8 cellular contexts compared by ENCODE assay signal in genomic region chr2:178449700-178450573, GRCh38. TPM values are rescaled to one million over a fixed set of nuclear protein-coding genes. Genes with fewer than 3 reads are reported as not detected.
DNase-seq lines count a peak whose midpoint lies in the region; ATAC-seq, FAIRE-seq and TF ChIP-seq lines count a peak whose summit lies in the region.

No MANE protein-coding gene starts in this region.

- CTCF ChIA-PET in PC-9 (lab: Charles Lee), result interaction anchor here (0.6 kb wide), 2 partner anchors 25 to 154 kb away, joined by 3 to 5 read pairs; no protein-coding TSS in a partner anchor
- CTCF ChIA-PET in endothelial cell of umbilical vein (lab: Charles Lee), result interaction anchor here (0.8 to 1.7 kb wide), 3 partner anchors 18 to 442 kb away, joined by 3 to 22 read pairs (median 3); no protein-coding TSS in a partner anchor

- H3K4me3 ChIP-seq in PC-9 (peak overlapping the region; percentile 78), endothelial cell of umbilical vein (replicated peaks in 1 of 3; ENCODE audit: insufficient read depth in 1 of 3, low read depth in 1 of 3, low read length in 3 of 3) (peak overlapping the region; percentile 65 to 94 (median 75)), neural progenitor cell (peak overlapping the region; percentile 81)

- no peaks in the 10 kb centered on the region for H3K9me1 ChIP-seq in endothelial cell of umbilical vein (replicated peaks; ENCODE audit: control insufficient read depth, extremely low read depth, insufficient read depth, low read length)

- no peaks in the 10 kb centered on the region for H3K9me3 Mint-ChIP-seq in neural progenitor cell

- H3K4me1 ChIP-seq in PC-9 (replicated peaks; ENCODE audit: insufficient read depth) (peaks cover 22% of the 10 kb centered on the region), endothelial cell of umbilical vein (ENCODE audit: control insufficient read depth, extremely low read depth, insufficient read depth, low read length) (peaks cover 15% of the 10 kb centered on the region), neural progenitor cell (peaks cover 19% of the 10 kb centered on the region)

- peak overlapping the region; percentile 91 for H3K4me2 ChIP-seq in PC-9
- H3K4me2 ChIP-seq in endothelial cell of umbilical vein (ENCODE audit: insufficient read depth, low read length), result peak overlapping the region; percentile 78
- H3K4me2 ChIP-seq in neural progenitor cell, result peak overlapping the region; percentile 96

- TF ChIP-seq POLR2A in endothelial cell of umbilical vein (IDR thresholded peaks at IDR 0.05; ENCODE audit: low read depth, low read length), result no peak

- peak overlapping the region; percentile 93 for H3K27ac ChIP-seq in PC-9
- peak overlapping the region; percentile 91 for H3K27ac ChIP-seq in endothelial cell of umbilical vein (ENCODE audit: insufficient read depth, low read depth, low read length)
- peak overlapping the region; percentile 99 for H3K27ac ChIP-seq in neural progenitor cell

- dilution Hi-C loops in endothelial cell of umbilical vein (cut with MboI; ENCODE audit: extremely low pct_ligation_motif_present, low sequenced_read_pairs), result loop anchor here (25.0 kb wide), 1 partner anchor 313 kb away; no protein-coding TSS in a partner anchor

- POLR2A ChIA-PET in PC-9 (lab: Charles Lee; ENCODE audit: unreplicated experiment), result interaction anchor here (0.6 kb wide), 2 partner anchors 36 to 667 kb away, joined by 3 to 5 read pairs; no protein-coding TSS in a partner anchor
- POLR2A ChIA-PET in endothelial cell of umbilical vein (lab: Charles Lee), result no interaction called here

- H3K79me2 ChIP-seq in PC-9 (ENCODE audit: low read depth), result peaks cover 37% of the 10 kb centered on the region
- H3K79me2 ChIP-seq in endothelial cell of umbilical vein (ENCODE audit: control insufficient read depth, insufficient read depth, low read length), result peaks cover 23% of the 10 kb centered on the region
- H3K79me2 ChIP-seq in neural progenitor cell (ENCODE audit: low read depth), result peaks cover 47% of the 10 kb centered on the region

- H2AFZ ChIP-seq in PC-9 (peak overlapping the region; percentile 83), endothelial cell of umbilical vein (ENCODE audit: low read depth, low read length) (peak overlapping the region; percentile 77), neural progenitor cell (replicated peaks) (peak overlapping the region; percentile 27)

- BruUV-seq in PC-9 (replicated peaks; lab: Mats Ljungman, UMichigan), result TSS peak; percentile 56
- TSS peak; percentile 39 for BruUV-seq in endothelial cell of umbilical vein (replicated peaks; lab: Mats Ljungman, UMichigan)

- H3K4me3 Mint-ChIP-seq in neural progenitor cell, result peak overlapping the region; percentile 89

- H3K27me3 Mint-ChIP-seq in neural progenitor cell (ENCODE audit: insufficient read depth, low read depth), result no peaks in the 10 kb centered on the region

- H3K36me3 Mint-ChIP-seq in neural progenitor cell, result peaks cover 19% of the 10 kb centered on the region

- peaks cover 40% of the 10 kb centered on the region for H3K36me3 ChIP-seq in PC-9 (ENCODE audit: low read depth)
- peaks cover 4 to 15% of the 10 kb centered on the region in 2 experiments for H3K36me3 ChIP-seq in endothelial cell of umbilical vein (ENCODE audit: control insufficient read depth in 2 of 2, extremely low read depth in 1 of 2, insufficient read depth in 2 of 2, low read length in 2 of 2)
- peaks cover 18% of the 10 kb centered on the region for H3K36me3 ChIP-seq in neural progenitor cell

- H3K9me3 ChIP-seq in PC-9 (ENCODE audit: insufficient read depth, low read depth) (no peaks in the 10 kb centered on the region), endothelial cell of umbilical vein (replicated peaks; ENCODE audit: control insufficient read depth, insufficient read depth, low read length) (no peaks in the 10 kb centered on the region), neural progenitor cell (ENCODE audit: low read depth) (no peaks in the 10 kb centered on the region)

- H3K27ac Mint-ChIP-seq in neural progenitor cell, result no peak overlapping the region

- TF ChIP-seq CTCF in PC-9 (conservative IDR thresholded peaks at IDR 0.05) (no peak), endothelial cell of umbilical vein (IDR thresholded peaks at IDR 0.05; ENCODE audit: extremely low read depth in 1 of 2, insufficient read depth in 1 of 2, low read depth in 1 of 2, low read length in 2 of 2) (no peak), neural progenitor cell (IDR thresholded peaks at IDR 0.05) (no peak)

- peaks cover 27% of the 10 kb centered on the region for H3K4me1 Mint-ChIP-seq in neural progenitor cell

- FAIRE-seq in endothelial cell of umbilical vein (lab: Jason Lieb, UNC), result no peak

- no peaks in the 10 kb centered on the region for H3K9me2 ChIP-seq in PC-9 (ENCODE audit: insufficient read depth)

- ATAC-seq in GM18508 (IDR thresholded peaks at IDR 0.05; ENCODE audit: insufficient read depth, unreplicated experiment) (peak; percentile 32), HG02938 (IDR thresholded peaks at IDR 0.05; ENCODE audit: unreplicated experiment) (peak; percentile 47)

- H3F3A ChIP-seq in PC-9 (ENCODE audit: insufficient read depth, low read depth) (peaks cover 27% of the 10 kb centered on the region), neural progenitor cell (ENCODE audit: low read depth) (peaks cover 35% of the 10 kb centered on the region)

- H3K27me3 ChIP-seq in PC-9 (ENCODE audit: insufficient read depth, low read depth) (no peaks in the 10 kb centered on the region), endothelial cell of umbilical vein (ENCODE audit: control insufficient read depth in 2 of 2, insufficient read depth in 2 of 2, low read length in 2 of 2) (no peaks in the 10 kb centered on the region), neural progenitor cell (no peaks in the 10 kb centered on the region)

- H3K9ac ChIP-seq in endothelial cell of umbilical vein (replicated peaks; ENCODE audit: extremely low read depth, insufficient read depth, low read length) (peak overlapping the region; percentile 97), neural progenitor cell (peak overlapping the region; percentile 83)

- intact Hi-C loops in PC-9 (cut with micrococcal nuclease; ENCODE audit: unreplicated experiment) (loop anchor here (1.0 kb wide), 1 partner anchor 73 kb away; no protein-coding TSS in a partner anchor), endothelial cell of umbilical vein (cut with micrococcal nuclease) (loop anchor here (2.0 kb wide), 1 partner anchor 73 kb away; no protein-coding TSS in a partner anchor)

- DNase-seq in AG08396 (ENCODE audit: low spot score) (peak; percentile 11), PC-9 (peak in 1 of 2 experiments; percentile 54), endothelial cell of umbilical vein (ENCODE audit: low read depth, low spot score) (peak; percentile 10), neural progenitor cell (ENCODE audit: low spot score) (peak; percentile 21), cerebellar cortex (ENCODE audit: low spot score) (no peak), NCI-H526 treated with DMSO at 0.1 percent for 48 hours (lab: John Stamatoyannopoulos, UW) (no peak)

- peaks cover 19% of the 10 kb centered on the region for H4K20me1 ChIP-seq in PC-9 (ENCODE audit: insufficient read depth)
- no peaks in the 10 kb centered on the region for H4K20me1 ChIP-seq in endothelial cell of umbilical vein (replicated peaks; ENCODE audit: control insufficient read depth, extremely low read depth, insufficient read depth, low read length)
- H4K20me1 ChIP-seq in neural progenitor cell (ENCODE audit: low read depth), result peaks cover 30% of the 10 kb centered on the region

RNA-seq across cellular contexts. Expression of gene PRKRA, which starts 1.0 kb away (rescaled TPM):
- total RNA-seq in PC-9 (2021) (87.0 and 93.3 TPM in 2 replicates), endothelial cell of umbilical vein (42.4 and 46.6 TPM in 2 replicates), neural progenitor cell (ENCODE audit: low replicate concordance) (120 and 135 TPM in 2 replicates)
- 25.8 and 31.0 TPM in 2 replicates for polyA plus RNA-seq in endothelial cell of umbilical vein
- 29.8 and 34.6 TPM in 2 replicates for polyA plus RNA-seq in endothelial cell of umbilical vein (2011; cell fraction: cytosol; rRNA removed)
- polyA plus RNA-seq in endothelial cell of umbilical vein (2011; cell fraction: nucleus; rRNA removed), result 45.7 and 47.9 TPM in 2 replicates
- 32.8 and 38.2 TPM in 2 replicates for polyA plus RNA-seq in endothelial cell of umbilical vein (2012)
- 30.4 and 39.6 TPM in 2 replicates for polyA minus RNA-seq in endothelial cell of umbilical vein
- 16.0 TPM for polyA minus RNA-seq in endothelial cell of umbilical vein (2011; cell fraction: cytosol; rRNA and poly(A)+ RNA removed)
- polyA minus RNA-seq in endothelial cell of umbilical vein (2011; cell fraction: nucleus; rRNA and poly(A)+ RNA removed), result 67.9 and 68.7 TPM in 2 replicates

RNA-seq across cellular contexts. Expression of gene PJVK, which starts 1.2 kb away (rescaled TPM):
- total RNA-seq in PC-9 (2021) (14.6 and 16.9 TPM in 2 replicates), endothelial cell of umbilical vein (1.4 and 1.8 TPM in 2 replicates), neural progenitor cell (ENCODE audit: low replicate concordance) (3.0 and 4.4 TPM in 2 replicates)
- polyA plus RNA-seq in endothelial cell of umbilical vein, result 1.3 TPM in 2 replicates
- 0.36 and 0.61 TPM in 2 replicates for polyA plus RNA-seq in endothelial cell of umbilical vein (2011; cell fraction: cytosol; rRNA removed)
- polyA plus RNA-seq in endothelial cell of umbilical vein (2011; cell fraction: nucleus; rRNA removed), result 9.7 and 13.0 TPM in 2 replicates
- polyA plus RNA-seq in endothelial cell of umbilical vein (2012), result 1.1 and 1.3 TPM in 2 replicates
- polyA minus RNA-seq in endothelial cell of umbilical vein, result 2.5 and 2.6 TPM in 2 replicates
- not detected for polyA minus RNA-seq in endothelial cell of umbilical vein (2011; cell fraction: cytosol; rRNA and poly(A)+ RNA removed)
- polyA minus RNA-seq in endothelial cell of umbilical vein (2011; cell fraction: nucleus; rRNA and poly(A)+ RNA removed), result 3.0 and 3.9 TPM in 2 replicates

RNA-seq across cellular contexts. Expression of gene FKBP7, which starts 28.5 kb away (rescaled TPM):
- 3.8 and 6.1 TPM in 2 replicates for total RNA-seq in PC-9 (2021)
- 18.3 and 20.5 TPM in 2 replicates for total RNA-seq in endothelial cell of umbilical vein
- polyA plus RNA-seq in endothelial cell of umbilical vein, result 9.4 and 11.2 TPM in 2 replicates
- 23.1 and 23.8 TPM in 2 replicates for polyA plus RNA-seq in endothelial cell of umbilical vein (2011; cell fraction: cytosol; rRNA removed)
- 8.7 and 10.0 TPM in 2 replicates for polyA plus RNA-seq in endothelial cell of umbilical vein (2011; cell fraction: nucleus; rRNA removed)
- 30.3 and 33.7 TPM in 2 replicates for polyA plus RNA-seq in endothelial cell of umbilical vein (2012)
- polyA minus RNA-seq in endothelial cell of umbilical vein, result 5.9 and 9.9 TPM in 2 replicates
- polyA minus RNA-seq in endothelial cell of umbilical vein (2011; cell fraction: cytosol; rRNA and poly(A)+ RNA removed), result not detected
- 3.7 and 4.2 TPM in 2 replicates for polyA minus RNA-seq in endothelial cell of umbilical vein (2011; cell fraction: nucleus; rRNA and poly(A)+ RNA removed)
- total RNA-seq in neural progenitor cell (ENCODE audit: low replicate concordance), result 28.1 and 47.0 TPM in 2 replicates

RNA-seq across cellular contexts. Expression of gene PLEKHA3, which starts 30.3 kb away (rescaled TPM):
- total RNA-seq in PC-9 (2021) (35.7 and 50.3 TPM in 2 replicates), endothelial cell of umbilical vein (24.6 and 26.6 TPM in 2 replicates), neural progenitor cell (ENCODE audit: low replicate concordance) (5.9 and 26.2 TPM in 2 replicates)
- polyA plus RNA-seq in endothelial cell of umbilical vein, result 2.7 and 4.1 TPM in 2 replicates
- 8.2 and 9.5 TPM in 2 replicates for polyA plus RNA-seq in endothelial cell of umbilical vein (2011; cell fraction: cytosol; rRNA removed)
- polyA plus RNA-seq in endothelial cell of umbilical vein (2011; cell fraction: nucleus; rRNA removed), result 5.2 and 10.8 TPM in 2 replicates
- polyA plus RNA-seq in endothelial cell of umbilical vein (2012), result 11.3 and 15.2 TPM in 2 replicates
- 7.1 and 10.3 TPM in 2 replicates for polyA minus RNA-seq in endothelial cell of umbilical vein
- polyA minus RNA-seq in endothelial cell of umbilical vein (2011; cell fraction: cytosol; rRNA and poly(A)+ RNA removed), result 3.6 TPM
- 7.2 and 9.5 TPM in 2 replicates for polyA minus RNA-seq in endothelial cell of umbilical vein (2011; cell fraction: nucleus; rRNA and poly(A)+ RNA removed)

Comparison
In these comparisons a context has a peak if more than half of its experiments do, and no peak if none do; other contexts are left out.
1. DNase-seq: peak in AG08396 (single experiment), endothelial cell of umbilical vein (single experiment) and neural progenitor cell (single experiment); none in cerebellar cortex (single experiment) and NCI-H526 treated with DMSO at 0.1 percent for 48 hours (single experiment).
2. H2AFZ ChIP-seq: peak in every context shown above with its lines; median percentile 83 in PC-9; 77 in endothelial cell of umbilical vein; 27 in neural progenitor cell.
3. Peak in every context shown above with its lines, with median percentiles within 50 percentile points of each other: H3K27ac ChIP-seq, H3K4me2 ChIP-seq and H3K4me3 ChIP-seq.